13 cellular contexts compared by ENCODE assay signal in genomic region chr9:72542538-72542835, GRCh38. TPM values are rescaled to one million over a fixed set of nuclear protein-coding genes. Genes with fewer than 3 reads are reported as not detected.
DNase-seq lines count a peak whose midpoint lies in the region; ATAC-seq, FAIRE-seq and TF ChIP-seq lines count a peak whose summit lies in the region.
"Not testable (repeated sequence)": the region's sequence is repeated elsewhere in the genome, so short reads cannot be mapped to it uniquely, and the experiment has no call there.
"Had no signal": no experiment of that assay in that cellular context is flagged by ENCODE, and none has a peak within 500 bp of the region (broad histone marks: within the 10 kb centered on the region; RNA-seq: fewer than 3 reads in every experiment).

No MANE protein-coding gene starts in this region.

- intact Hi-C loops in PC-9 (cut with micrococcal nuclease; ENCODE audit: unreplicated experiment) = loop anchor here (5.0 kb wide), 3 partner anchors 100 to 260 kb away; no protein-coding TSS in a partner anchor

- H3K27me3 Mint-ChIP-seq in astrocyte (ENCODE audit: low read depth, unreplicated experiment) = not testable (repeated sequence)

- not testable (repeated sequence) for H3K9me3 ChIP-seq in A549; PC-9 (ENCODE audit: insufficient read depth, low read depth); astrocyte (ENCODE audit: insufficient read depth, low read depth, low read length); trophoblast cell (ENCODE audit: insufficient read depth, low read depth, low read length)

- H3K9me2 ChIP-seq in PC-9 (ENCODE audit: insufficient read depth) = not testable (repeated sequence)

- peak overlapping the region; percentile 35 for H2BK12ac ChIP-seq in trophoblast cell (ENCODE audit: low read length)

- POLR2A ChIA-PET in A549 (lab: Yijun Ruan, JAX) = interaction anchor here (3.0 kb wide), 1 partner anchor 177 kb away, joined by 25 read pairs; the partner anchor contains the start of gene ZFAND5
- POLR2A ChIA-PET in PC-9 (lab: Charles Lee; ENCODE audit: unreplicated experiment) = interaction anchor here (0.5 to 2.0 kb wide), 6 partner anchors 15 to 267 kb away, joined by 3 to 20 read pairs (median 7); no protein-coding TSS in a partner anchor

- H3K14ac ChIP-seq in trophoblast cell (ENCODE audit: low read length) = not testable (repeated sequence)

- not testable (repeated sequence) for H4K20me1 ChIP-seq in PC-9 (ENCODE audit: insufficient read depth); astrocyte (ENCODE audit: insufficient read depth, low read length)

- H3K4me2 ChIP-seq in A549 (peak overlapping the region; percentile 38; the same call in 1 of the 3 replicates), PC-9 (peak overlapping the region; percentile 44), astrocyte (ENCODE audit: low read length) (peak overlapping the region; percentile 57)
- not testable (repeated sequence) for H3K4me2 ChIP-seq in trophoblast cell (ENCODE audit: low read length)

- not testable (repeated sequence) for H3K9me3 Mint-ChIP-seq in astrocyte (ENCODE audit: unreplicated experiment)

- FAIRE-seq in A549 (lab: Jason Lieb, UNC); astrocyte (lab: Jason Lieb, UNC): not testable (repeated sequence)

- not testable (repeated sequence) for H2AK5ac ChIP-seq in trophoblast cell (ENCODE audit: low read length)

- not testable (repeated sequence) for BruUV-seq in PC-9 (replicated peaks; lab: Mats Ljungman, UMichigan)

- peak in 1 of 2 experiments; percentile 59; a peak in 3 of 6 replicates for ATAC-seq in A549

- not testable (repeated sequence) for DNase-seq in A549 (ENCODE audit: low read depth in 1 of 2, low spot score in 1 of 2); trophoblast cell
- DNase-seq in H4 (ENCODE audit: low spot score) (peak; percentile 48), PC-9 (peak in 1 of 2 experiments; percentile 47), astrocyte (ENCODE audit: low read depth) (peak; percentile 61), dermis blood vessel endothelial cell (peak; percentile 27), fibroblast of the aortic adventitia (ENCODE audit: low read depth) (peak; percentile 73)

- 69% methylated on average over 6 of the region's 6 CpGs for WGBS in A549 (ENCODE audit: missing lambda C conversion rate)
- no CpG with 5 or more reads among the region's 6 CpGs for WGBS in trophoblast cell (ENCODE audit: extremely low coverage, insufficient coverage, insufficient read length)

- TF ChIP-seq EP300 in A549 (IDR thresholded peaks at IDR 0.05) = not testable (repeated sequence)

- H3K27me3 ChIP-seq in PC-9 (ENCODE audit: insufficient read depth, low read depth); astrocyte (ENCODE audit: insufficient read depth, low read length); trophoblast cell (ENCODE audit: insufficient read depth, low read length): not testable (repeated sequence)

- H3K4me1 ChIP-seq in A549 (peaks cover 34% of the 10 kb centered on the region), PC-9 (replicated peaks; ENCODE audit: insufficient read depth) (peaks cover 54% of the 10 kb centered on the region), astrocyte (ENCODE audit: insufficient read depth, low read length) (peaks cover 13% of the 10 kb centered on the region)
- not testable (repeated sequence) for H3K4me1 ChIP-seq in trophoblast cell (ENCODE audit: control insufficient read depth in 1 of 2, insufficient read depth in 2 of 2, low read length in 2 of 2)

- H4K91ac ChIP-seq in trophoblast cell (ENCODE audit: low read depth, low read length) = not testable (repeated sequence)

- H4K12ac ChIP-seq in trophoblast cell (ENCODE audit: low read depth, low read length) = not testable (repeated sequence)

- not testable (repeated sequence) for H3K36me3 ChIP-seq in PC-9 (ENCODE audit: low read depth); astrocyte (ENCODE audit: insufficient read depth, low read length); trophoblast cell (ENCODE audit: control insufficient read depth in 1 of 2, insufficient read depth in 2 of 2, low read length in 2 of 2)

- H3K27ac ChIP-seq in A549 = peak overlapping the region; percentile 52 to 70
- H3K27ac ChIP-seq in PC-9 = peak overlapping the region; percentile 78
- H3K27ac ChIP-seq in VCaP = peak overlapping the region; percentile 80; the same call in 1 of the 2 replicates
- H3K27ac ChIP-seq in astrocyte (ENCODE audit: low read depth, low read length) = peak overlapping the region; percentile 22
- H3K27ac ChIP-seq in trophoblast cell (ENCODE audit: low read depth, low read length) = not testable (repeated sequence)

- peaks cover 18% of the 10 kb centered on the region; the same call in 1 of the 2 replicates for H3F3A ChIP-seq in PC-9 (ENCODE audit: insufficient read depth, low read depth)

- TF ChIP-seq RAD21 in A549 (conservative IDR thresholded peaks at IDR 0.05 in 1 of 2, IDR thresholded peaks at IDR 0.05 in 1 of 2) = not testable (repeated sequence)

- CTCF ChIA-PET in A549 (lab: Yijun Ruan, JAX) = interaction anchor here (0.7 to 2.4 kb wide), 5 partner anchors 11 to 261 kb away, joined by 3 to 6 read pairs (median 5); no protein-coding TSS in a partner anchor
- CTCF ChIA-PET in PC-9 (lab: Charles Lee) = interaction anchor here (0.6 to 1.2 kb wide), 2 partner anchors 15 to 280 kb away, joined by 3 read pairs; no protein-coding TSS in a partner anchor

- not testable (repeated sequence) for H3K27ac Mint-ChIP-seq in astrocyte (ENCODE audit: unreplicated experiment)

- H3K79me2 ChIP-seq in PC-9 (ENCODE audit: low read depth); astrocyte (ENCODE audit: insufficient read depth, low read length); trophoblast cell (ENCODE audit: control insufficient read depth, insufficient read depth, low read length, poor library complexity): not testable (repeated sequence)

- H4K8ac ChIP-seq in trophoblast cell (ENCODE audit: low read depth, low read length) = not testable (repeated sequence)

- H3K9ac ChIP-seq in astrocyte (ENCODE audit: low read length); trophoblast cell (ENCODE audit: low read length): not testable (repeated sequence)

- H3K36me3 Mint-ChIP-seq in astrocyte (ENCODE audit: low read depth, unreplicated experiment) = not testable (repeated sequence)

- H2BK5ac ChIP-seq in trophoblast cell (ENCODE audit: low read depth, low read length, poor library complexity) = not testable (repeated sequence)

- H3K79me1 ChIP-seq in trophoblast cell (ENCODE audit: low read length) = not testable (repeated sequence)

- H3K18ac ChIP-seq in trophoblast cell (ENCODE audit: low read length) = not testable (repeated sequence)

- H3K4me3 Mint-ChIP-seq in astrocyte (ENCODE audit: unreplicated experiment) = not testable (repeated sequence)

- not testable (repeated sequence) for H2BK120ac ChIP-seq in trophoblast cell (ENCODE audit: insufficient read depth, low read length, poor library complexity)

- TF ChIP-seq POLR2A in A549 (IDR thresholded peaks at IDR 0.05; ENCODE audit: low read length) = not testable (repeated sequence)

- H3K4me3 ChIP-seq in A549; PC-9; astrocyte (ENCODE audit: insufficient read depth, low read depth, low read length); fibroblast of the aortic adventitia (ENCODE audit: low read depth, low read length); trophoblast cell (ENCODE audit: low read depth, low read length): not testable (repeated sequence)

- H3K4ac ChIP-seq in trophoblast cell (ENCODE audit: low read depth, low read length) = not testable (repeated sequence)

- peaks cover 11% of the 10 kb centered on the region for H3K4me1 Mint-ChIP-seq in astrocyte (ENCODE audit: low read depth, unreplicated experiment)

- not testable (repeated sequence) for TF ChIP-seq CTCF in A549 (IDR thresholded peaks at IDR 0.05); PC-9 (conservative IDR thresholded peaks at IDR 0.05); VCaP (conservative IDR thresholded peaks at IDR 0.05); astrocyte (IDR thresholded peaks at IDR 0.05; ENCODE audit: insufficient read depth, low read depth, low read length); fibroblast of the aortic adventitia (IDR thresholded peaks at IDR 0.05; ENCODE audit: insufficient read depth, low read length)

- not testable (repeated sequence) for H2AFZ ChIP-seq in PC-9; astrocyte (ENCODE audit: low read depth, low read length); trophoblast cell (ENCODE audit: insufficient read depth, low read length, poor library complexity)

- H3K23ac ChIP-seq in trophoblast cell (ENCODE audit: low read length) = not testable (repeated sequence)

RNA-seq across cellular contexts. Expression of gene TMC1, which starts 21.1 kb away (rescaled TPM):
- 0.12 and 0.29 TPM in 2 replicates for polyA plus RNA-seq in A549 (2011; rRNA removed)
- 0.01 and 0.03 TPM in 2 replicates for polyA plus RNA-seq in A549 (2012; cell fraction: cytosol; rRNA removed)
- 0.04 TPM in 1 of 2 replicates, not detected in the other for polyA plus RNA-seq in A549 (2012; cell fraction: nucleus; rRNA removed)
- polyA plus RNA-seq in A549 (2017; fragmentation: RNase III; extraction: RNeasy Plus Mini Kit Qiagen cat#74134 plus additional on column Dnase treatment) = 0.01 to 0.18 TPM (median 0.17 TPM) in 3 replicates
- polyA minus RNA-seq in A549 (2011; rRNA and poly(A)+ RNA removed) = 0.12 and 0.49 TPM in 2 replicates
- total RNA-seq in H4 (2014; rRNA removed; shearing (Covaris generic)) = not detected in 2 replicates
- total RNA-seq in PC-9 (2021) = 5.5 and 9.0 TPM in 2 replicates
- total RNA-seq in astrocyte = 0.10 TPM in 1 of 2 replicates, not detected in the other
- 0.74 and 3.4 TPM in 2 replicates for total RNA-seq in dermis blood vessel endothelial cell
- 0.36 and 0.49 TPM in 2 replicates for total RNA-seq in fibroblast of the aortic adventitia (ENCODE audit: low replicate concordance)
- 0.03 and 0.04 TPM in 2 replicates for polyA plus RNA-seq in trophoblast cell (2013)
- total RNA-seq: activated B cell treated with CpG ODN at 0.5 μM for 24 hours; activated T-helper 2 cell treated with anti-CD3 and anti-CD28 coated beads, Interferon-gamma antibody, Interleukin-2, Interleukin-4, amounts not matched to agents 10 μg/mL and 5 μg/mL and 100 μg/mL, durations not matched to agents 14 hours and 24 hours and 36 hours; ascending aorta; naive thymus-derived CD8-positive, alpha-beta T cell; vagina had no signal
- polyA plus RNA-seq: naive thymus-derived CD8-positive, alpha-beta T cell had no signal
